Comparison of ENCODE assay signal across 11 cellular contexts in the genomic region with DNA sequence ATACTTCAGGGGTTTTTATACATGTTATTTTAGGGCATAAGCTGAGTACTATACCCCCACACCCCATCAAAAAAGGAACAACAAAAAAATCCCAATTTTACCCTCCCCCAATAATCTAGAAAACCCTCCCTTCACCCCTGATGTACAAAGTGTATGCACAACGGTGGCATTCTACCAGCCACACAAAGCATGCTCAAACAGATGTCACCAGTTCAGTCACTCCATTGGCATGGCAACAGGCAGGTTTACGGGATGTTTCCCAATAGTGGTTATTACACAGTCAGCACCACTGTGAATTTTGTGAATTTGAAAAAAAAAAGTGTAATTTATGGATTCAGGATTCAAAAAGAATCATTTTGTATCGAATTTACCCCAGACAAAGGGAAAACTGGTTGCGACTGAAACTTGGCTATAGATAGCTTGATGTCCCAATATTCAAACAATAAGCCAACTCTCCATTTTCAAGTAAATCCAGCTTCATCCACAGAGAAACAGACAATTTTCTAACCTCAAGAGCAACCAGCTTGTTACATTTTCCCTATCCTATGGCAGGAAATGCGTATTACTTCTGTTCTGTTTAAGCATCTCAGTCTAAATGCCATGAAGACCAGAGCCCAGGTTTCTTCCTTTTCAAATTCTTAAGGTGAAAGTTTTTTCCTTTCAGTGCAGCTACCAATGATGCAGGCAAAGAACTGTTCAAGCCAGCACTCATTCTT. TPM values are rescaled to one million over a fixed set of nuclear protein-coding genes. Genes with fewer than 3 reads are reported as not detected.
DNase-seq lines count a peak whose midpoint lies in the region; ATAC-seq and TF ChIP-seq lines count a peak whose summit lies in the region.
"Had no signal": no experiment of that assay in that cellular context is flagged by ENCODE, and none has a peak within 500 bp of the region (broad histone marks: within the 10 kb centered on the region; RNA-seq: fewer than 3 reads in every experiment).

No MANE protein-coding gene starts in this region.

- no peaks in the 10 kb centered on the region for H3K9me3 ChIP-seq in GM23248 (ENCODE audit: low read depth)
- H3K9me3 ChIP-seq in PC-9 (ENCODE audit: insufficient read depth, low read depth): no peaks in the 10 kb centered on the region
- no peaks in the 10 kb centered on the region for H3K9me3 ChIP-seq in fibroblast of lung (ENCODE audit: control insufficient read depth, insufficient read depth, low read depth, low read length)
- H3K9me3 ChIP-seq in OCI-LY7 (ENCODE audit: low read length): no peaks in the 10 kb centered on the region

- no peak overlapping the region for H3K27ac Mint-ChIP-seq in stimulated activated naive CD8-positive, alpha-beta T cell treated with anti-CD3 and anti-CD28 coated beads, Interleukin-15, amount 100 ng/mL, for 72 hours

- no peaks in the 10 kb centered on the region for H3K27me3 Mint-ChIP-seq in stimulated activated naive CD8-positive, alpha-beta T cell treated with anti-CD3 and anti-CD28 coated beads, Interleukin-15, amount 100 ng/mL, for 72 hours

- H3K9me3 Mint-ChIP-seq in stimulated activated naive CD8-positive, alpha-beta T cell treated with anti-CD3 and anti-CD28 coated beads, Interleukin-15, amount 100 ng/mL, for 72 hours: no peaks in the 10 kb centered on the region

- H3K79me2 ChIP-seq in GM23248 (ENCODE audit: insufficient read depth) (no peaks in the 10 kb centered on the region), PC-9 (ENCODE audit: low read depth) (no peaks in the 10 kb centered on the region), fibroblast of lung (ENCODE audit: control insufficient read depth, insufficient read depth, low read length) (peaks cover 2% of the 10 kb centered on the region), OCI-LY7 (ENCODE audit: insufficient read depth, low read depth, low read length) (no peaks in the 10 kb centered on the region)

- POLR2A ChIA-PET in PC-9 (lab: Charles Lee; ENCODE audit: unreplicated experiment): no interaction called here
- POLR2A ChIA-PET in OCI-LY7 (lab: Charles Lee): interaction anchor here (0.5 to 2.0 kb wide), 9 partner anchors 10 to 55 kb away, joined by 3 to 8 read pairs (median 4); no protein-coding TSS in a partner anchor

- peak; percentile 81 for DNase-seq in GM23248
- DNase-seq in PC-9: no peak
- peak; percentile 21 to 47 for DNase-seq in fibroblast of lung (ENCODE audit: low read depth in 2 of 2)
- peak; percentile 30 for DNase-seq in renal cortical epithelial cell (ENCODE audit: low read depth)
- DNase-seq in OCI-LY7 (ENCODE audit: low spot score): no peak
- DNase-seq in activated CD4-positive, alpha-beta T cell treated with anti-CD3 and anti-CD28 coated beads for 1 hour: no peak
- DNase-seq in stimulated activated naive CD8-positive, alpha-beta T cell treated with anti-CD3 and anti-CD28 coated beads, Interleukin-15, amount 100 ng/mL, for 72 hours: no peak
- DNase-seq: activated CD4-positive, CD25-positive, alpha-beta regulatory T cell treated with anti-CD3 and anti-CD28 coated beads, Interleukin-2, amount 50 U/mL, for 72 hours; NCI-H774; occipital lobe had no signal

- no peak overlapping the region for H3K4me2 ChIP-seq in GM23248 (ENCODE audit: unreplicated experiment)
- H3K4me2 ChIP-seq in PC-9: no peak overlapping the region
- H3K4me2 ChIP-seq in fibroblast of lung (ENCODE audit: extremely low read depth, insufficient read depth, low read length): no peak overlapping the region
- no peak overlapping the region for H3K4me2 ChIP-seq in OCI-LY7 (ENCODE audit: low read length)

- BruUV-seq in PC-9 (replicated peaks; lab: Mats Ljungman, UMichigan) (TSS peak; percentile 6), OCI-LY7 (replicated peaks; lab: Mats Ljungman, UMichigan) (no TSS peak)

- CTCF ChIA-PET in PC-9 (lab: Charles Lee): interaction anchor here (0.6 to 1.1 kb wide), 2 partner anchors 27 to 55 kb away, joined by 3 to 4 read pairs; no protein-coding TSS in a partner anchor
- CTCF ChIA-PET in OCI-LY7 (lab: Charles Lee; ENCODE audit: unreplicated experiment): interaction anchor here (2.2 kb wide), 1 partner anchor 55 kb away, joined by 11 read pairs; no protein-coding TSS in a partner anchor

- H3K9ac ChIP-seq in GM23248: peak overlapping the region; percentile 41
- H3K9ac ChIP-seq in fibroblast of lung (ENCODE audit: insufficient read depth, low read length): no peak overlapping the region

- H3K27ac ChIP-seq in GM23248: peak overlapping the region; percentile 40
- H3K27ac ChIP-seq in PC-9: no peak overlapping the region
- peak overlapping the region; percentile 16 for H3K27ac ChIP-seq in fibroblast of lung (ENCODE audit: insufficient read depth, low read length)
- H3K27ac ChIP-seq in OCI-LY7 (ENCODE audit: low read depth, low read length, poor library complexity, severe bottlenecking): no peak overlapping the region

- WGBS in GM23248 (ENCODE audit: low coverage in 1 of 2, low lambda C conversion rate in 2 of 2, missing lambda C conversion rate in 2 of 2), 2 experiments: 60 to 61% methylated on average over 5 of the region's 5 CpGs

- H2AFZ ChIP-seq in GM23248: no peak overlapping the region
- no peak overlapping the region for H2AFZ ChIP-seq in PC-9
- no peak overlapping the region for H2AFZ ChIP-seq in fibroblast of lung (ENCODE audit: low read length)
- H2AFZ ChIP-seq in OCI-LY7 (ENCODE audit: low read length): no peak overlapping the region

- intact Hi-C loops in PC-9 (cut with micrococcal nuclease; ENCODE audit: unreplicated experiment): loop anchor here (5.0 kb wide), 1 partner anchor 187 kb away; no protein-coding TSS in a partner anchor
- intact Hi-C loops in OCI-LY7 (cut with micrococcal nuclease; ENCODE audit: unreplicated experiment): loop anchor here (5.0 kb wide), 1 partner anchor 187 kb away; no protein-coding TSS in a partner anchor

- no peak for ATAC-seq in GM18520 (IDR thresholded peaks at IDR 0.05; ENCODE audit: unreplicated experiment)
- no peak for ATAC-seq in stimulated activated naive CD8-positive, alpha-beta T cell treated with anti-CD3 and anti-CD28 coated beads, Interleukin-15, amount 100 ng/mL, for 72 hours

- H3K4me3 ChIP-seq in GM23248 (no peak overlapping the region), PC-9 (no peak overlapping the region), fibroblast of lung (replicated peaks in 1 of 4; ENCODE audit: control extremely low read depth in 1 of 4, insufficient read depth in 1 of 4, low read depth in 3 of 4, low read length in 4 of 4) (no peak overlapping the region), OCI-LY7 (ENCODE audit: low read depth, low read length, poor library complexity, severe bottlenecking) (no peak overlapping the region)

- H3K36me3 ChIP-seq in GM23248 (ENCODE audit: low read depth) (peaks cover 65% of the 10 kb centered on the region), PC-9 (ENCODE audit: low read depth) (peaks cover 26% of the 10 kb centered on the region), fibroblast of lung (ENCODE audit: control insufficient read depth, insufficient read depth, low read length) (peaks cover 9% of the 10 kb centered on the region), OCI-LY7 (ENCODE audit: insufficient read depth, low read length) (peaks cover 80% of the 10 kb centered on the region)

- no peak overlapping the region for H3K4me3 Mint-ChIP-seq in stimulated activated naive CD8-positive, alpha-beta T cell treated with anti-CD3 and anti-CD28 coated beads, Interleukin-15, amount 100 ng/mL, for 72 hours

- H3K4me1 ChIP-seq in GM23248 (ENCODE audit: insufficient read depth) (0 out of 2 replicates have a peak, but pooled peaks cover under 1% of the 10 kb centered on the region), PC-9 (replicated peaks; ENCODE audit: insufficient read depth) (no peaks in the 10 kb centered on the region), fibroblast of lung (ENCODE audit: control insufficient read depth, extremely low read depth, insufficient read depth, low read length) (no peaks in the 10 kb centered on the region), OCI-LY7 (ENCODE audit: insufficient read depth, low read length, poor library complexity, severe bottlenecking) (peaks cover 10% of the 10 kb centered on the region)

- H3K27me3 ChIP-seq in GM23248 (replicated peaks; ENCODE audit: insufficient read depth) (no peaks in the 10 kb centered on the region), PC-9 (ENCODE audit: insufficient read depth, low read depth) (no peaks in the 10 kb centered on the region), fibroblast of lung (ENCODE audit: control insufficient read depth, insufficient read depth, low read length) (no peaks in the 10 kb centered on the region)

- H3F3A ChIP-seq in GM23248 (ENCODE audit: insufficient read depth): peaks cover 57% of the 10 kb centered on the region
- H3F3A ChIP-seq in PC-9 (ENCODE audit: insufficient read depth, low read depth): peaks cover 79% of the 10 kb centered on the region

- no peaks in the 10 kb centered on the region for H3K9me2 ChIP-seq in GM23248 (ENCODE audit: insufficient read depth)
- no peaks in the 10 kb centered on the region for H3K9me2 ChIP-seq in PC-9 (ENCODE audit: insufficient read depth)
- H3K9me2 ChIP-seq in OCI-LY7 (ENCODE audit: insufficient read depth, low read length): no peaks in the 10 kb centered on the region

- TF ChIP-seq CTCF in PC-9 (conservative IDR thresholded peaks at IDR 0.05) (no peak), fibroblast of lung (conservative IDR thresholded peaks at IDR 0.05 in 1 of 2, IDR thresholded peaks at IDR 0.05 in 1 of 2; ENCODE audit: low read depth in 1 of 2, low read length in 2 of 2) (no peak), OCI-LY7 (conservative IDR thresholded peaks at IDR 0.05; ENCODE audit: low read length) (no peak)

- H4K20me1 ChIP-seq in GM23248 (ENCODE audit: insufficient read depth) (no peaks in the 10 kb centered on the region), PC-9 (ENCODE audit: insufficient read depth) (no peaks in the 10 kb centered on the region), fibroblast of lung (ENCODE audit: control insufficient read depth, extremely low read depth, insufficient read depth, low read length) (no peaks in the 10 kb centered on the region), OCI-LY7 (ENCODE audit: insufficient read depth, low read length) (peaks cover 5% of the 10 kb centered on the region; the same call in 1 of the 2 replicates)

- in situ Hi-C loops in GM23248 (cut with MboI): no loop called here

- peaks cover 52% of the 10 kb centered on the region for H3K4me1 Mint-ChIP-seq in stimulated activated naive CD8-positive, alpha-beta T cell treated with anti-CD3 and anti-CD28 coated beads, Interleukin-15, amount 100 ng/mL, for 72 hours

RNA-seq across cellular contexts. Expression of gene SLC45A3, which starts 34.0 kb away (rescaled TPM):
- total RNA-seq in GM23248 (2014; rRNA removed; shearing (Covaris generic)): 1.2 and 1.8 TPM in 2 replicates
- polyA plus RNA-seq in GM23248 (2016; fragmentation: Nextera tagmentation; extraction: Ambion mirVana) (0.18 and 0.38 TPM in 2 replicates), fibroblast of lung (0.90 and 1.1 TPM in 2 replicates)
- total RNA-seq in PC-9 (2021) (15.2 and 19.9 TPM in 2 replicates), fibroblast of lung (1.5 and 2.3 TPM in 2 replicates), renal cortical epithelial cell (5.6 and 5.9 TPM in 2 replicates), OCI-LY7 (2022) (5.3 and 5.9 TPM in 2 replicates)
- polyA plus RNA-seq in fibroblast of lung (2012): 0.82 and 1.1 TPM in 2 replicates
- polyA minus RNA-seq in fibroblast of lung (ENCODE audit: low replicate concordance): 0.33 and 2.0 TPM in 2 replicates
- total RNA-seq in OCI-LY7 (2014; rRNA removed; shearing (Covaris generic)): 1.6 and 2.4 TPM in 2 replicates

RNA-seq across cellular contexts. Expression of gene NUCKS1, which starts 35.6 kb away (rescaled TPM):
- 122 and 125 TPM in 2 replicates for total RNA-seq in GM23248 (2014; rRNA removed; shearing (Covaris generic))
- polyA plus RNA-seq in GM23248 (2016; fragmentation: Nextera tagmentation; extraction: Ambion mirVana): 69.2 and 69.9 TPM in 2 replicates
- 273 and 319 TPM in 2 replicates for total RNA-seq in PC-9 (2021)
- 98.1 and 113 TPM in 2 replicates for total RNA-seq in fibroblast of lung
- 113 and 137 TPM in 2 replicates for polyA plus RNA-seq in fibroblast of lung
- 94.8 and 107 TPM in 2 replicates for polyA plus RNA-seq in fibroblast of lung (2012)
- 62.8 and 66.3 TPM in 2 replicates for polyA minus RNA-seq in fibroblast of lung (ENCODE audit: low replicate concordance)
- 120 and 123 TPM in 2 replicates for total RNA-seq in renal cortical epithelial cell
- 152 and 238 TPM in 2 replicates for total RNA-seq in OCI-LY7 (2014; rRNA removed; shearing (Covaris generic))
- 287 and 301 TPM in 2 replicates for total RNA-seq in OCI-LY7 (2022)

Comparison
In these comparisons a context has a peak if more than half of its experiments do, and no peak if none do; other contexts are left out.
1. DNase-seq: peak in GM23248 (single experiment), fibroblast of lung (2 of 2) and renal cortical epithelial cell (single experiment); none in PC-9 (0 of 2), OCI-LY7 (single experiment), activated CD4-positive, alpha-beta T cell treated with anti-CD3 and anti-CD28 coated beads for 1 hour (single experiment) and stimulated activated naive CD8-positive, alpha-beta T cell treated with anti-CD3 and anti-CD28 coated beads, Interleukin-15, amount 100 ng/mL, for 72 hours (0 of 2).
2. H3K27ac ChIP-seq: peak in GM23248 (single experiment) and fibroblast of lung (single experiment); none in PC-9 (single experiment) and OCI-LY7 (single experiment).